ENCODE assay signal across 20 cellular contexts in the genomic region with DNA sequence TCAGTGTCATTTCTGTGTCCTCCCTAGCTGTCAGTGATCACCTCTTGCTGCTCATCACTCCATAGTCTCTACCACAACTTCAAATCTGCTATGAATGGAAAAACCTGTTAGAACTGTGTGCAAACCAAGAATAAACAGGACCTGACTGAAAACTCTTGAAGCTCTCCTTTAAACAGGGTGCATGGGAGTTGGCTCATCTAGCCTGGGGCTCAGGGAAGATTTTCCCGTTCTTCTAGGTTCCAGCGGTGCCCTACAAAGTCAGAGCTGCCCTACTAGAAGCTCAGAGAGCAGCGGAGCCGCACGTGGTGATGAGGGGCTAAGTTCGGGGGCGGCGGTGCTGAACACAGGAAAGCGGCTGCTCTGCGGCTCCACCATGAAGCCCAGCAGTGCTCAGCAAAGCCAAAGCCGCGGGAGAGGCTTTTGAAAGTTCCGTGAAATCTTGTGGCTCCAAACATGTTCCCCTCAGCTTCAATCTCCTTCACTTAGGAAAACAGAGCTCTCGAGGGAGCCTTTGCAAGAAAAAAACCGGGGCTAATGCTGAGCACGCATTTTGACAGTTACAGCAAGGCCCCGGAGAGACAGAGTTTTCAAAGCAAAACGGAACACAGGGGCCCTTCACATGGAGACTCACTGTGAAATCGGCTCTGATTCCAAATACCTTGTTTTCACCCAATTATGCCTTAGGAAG. TPM values are rescaled to one million over a fixed set of nuclear protein-coding genes. Genes with fewer than 3 reads are reported as not detected.
DNase-seq lines count a peak whose midpoint lies in the region; ATAC-seq and TF ChIP-seq lines count a peak whose summit lies in the region.
"Had no signal": no experiment of that assay in that cellular context is flagged by ENCODE, and none has a peak within 500 bp of the region (broad histone marks: within the 10 kb centered on the region; RNA-seq: fewer than 3 reads in every experiment).

No MANE protein-coding gene starts in this region.

- POLR2A ChIA-PET in activated CD4-positive, alpha-beta T cell treated with anti-CD3 and anti-CD28 coated beads, Interleukin-2, amount 10 ng/mL, durations not matched to agents 7 days and 5 days (lab: Charles Lee), result no interaction called here

- peak overlapping the region; percentile 53; the same call in 1 of the 2 replicates for H3K4me3 ChIP-seq in SK-N-MC
- H3K4me3 ChIP-seq: prostate gland had no signal

- CTCF ChIA-PET in activated CD4-positive, alpha-beta T cell treated with anti-CD3 and anti-CD28 coated beads, Interleukin-2, amount 10 ng/mL, durations not matched to agents 7 days and 5 days (lab: Charles Lee), result interaction anchor here (0.7 kb wide), 1 partner anchor 15 kb away, joined by 4 read pairs; no protein-coding TSS in a partner anchor

- H3K4me1 Mint-ChIP-seq in activated CD4-positive, alpha-beta T cell treated with anti-CD3 and anti-CD28 coated beads, Interleukin-2, amount 10 ng/mL, durations not matched to agents 7 days and 5 days, result peaks cover 57% of the 10 kb centered on the region
- peaks cover 24% of the 10 kb centered on the region for H3K4me1 Mint-ChIP-seq in endothelial cell (ENCODE audit: unreplicated experiment)

- peaks cover 60% of the 10 kb centered on the region for H3K36me3 Mint-ChIP-seq in activated CD4-positive, alpha-beta T cell treated with anti-CD3 and anti-CD28 coated beads, Interleukin-2, amount 10 ng/mL, durations not matched to agents 7 days and 5 days (ENCODE audit: low read depth)
- peaks cover 4% of the 10 kb centered on the region for H3K36me3 Mint-ChIP-seq in endothelial cell (ENCODE audit: low read depth, unreplicated experiment)

- no peaks in the 10 kb centered on the region for H3K27me3 Mint-ChIP-seq in activated CD4-positive, alpha-beta T cell treated with anti-CD3 and anti-CD28 coated beads, Interleukin-2, amount 10 ng/mL, durations not matched to agents 7 days and 5 days
- H3K27me3 Mint-ChIP-seq in endothelial cell (ENCODE audit: unreplicated experiment), result peaks cover 8% of the 10 kb centered on the region

- no peaks in the 10 kb centered on the region for H3K9me3 Mint-ChIP-seq in activated CD4-positive, alpha-beta T cell treated with anti-CD3 and anti-CD28 coated beads, Interleukin-2, amount 10 ng/mL, durations not matched to agents 7 days and 5 days
- H3K9me3 Mint-ChIP-seq in endothelial cell (ENCODE audit: unreplicated experiment), result no peaks in the 10 kb centered on the region

- H3K27ac Mint-ChIP-seq in activated CD4-positive, alpha-beta T cell treated with anti-CD3 and anti-CD28 coated beads, Interleukin-2, amount 10 ng/mL, durations not matched to agents 7 days and 5 days, result peak overlapping the region; percentile 78
- peak overlapping the region; percentile 16 for H3K27ac Mint-ChIP-seq in endothelial cell (ENCODE audit: unreplicated experiment)

- H3K36me3 ChIP-seq in SK-N-MC (ENCODE audit: insufficient read depth, low read length), result no peaks in the 10 kb centered on the region
- H3K36me3 ChIP-seq: prostate gland had no signal

- DNase-seq in activated CD4-positive, alpha-beta T cell treated with anti-CD3 and anti-CD28 coated beads, Interleukin-2, amount 10 ng/mL, durations not matched to agents 7 days and 5 days, result no peak
- DNase-seq in activated CD4-positive, alpha-beta T cell treated with anti-CD3 and anti-CD28 coated beads, Interleukin-2, amount 50 U/mL, for 4 hours, result no peak
- DNase-seq in SK-N-MC (ENCODE audit: low read depth, low spot score), result peak; percentile 67
- DNase-seq in endothelial cell (ENCODE audit: low spot score), result no peak
- DNase-seq in stimulated activated naive CD8-positive, alpha-beta T cell treated with anti-CD3 and anti-CD28 coated beads, Interleukin-15, Interleukin-2, amounts not matched to agents 100 U/mL and 50 U/mL, for 24 hours, result peak; percentile 41
- no peak for DNase-seq in germinal center (ENCODE audit: low spot score)
- no peak for DNase-seq in SHP77 (lab: John Stamatoyannopoulos, UW)
- DNase-seq: Calu3; HCEC 1CT; kidney; NCI-H1092; NCI-H187 treated with DMSO at 0.1 percent for 48 hours; NCI-H526 treated with DMSO at 0.1 percent for 48 hours; SIG-M5; stimulated activated CD8-positive, alpha-beta memory T cell treated with anti-CD3 and anti-CD28 coated beads, Interleukin-4, amount 100 ng/mL, for 48 hours; substantia nigra had no signal

- no peaks in the 10 kb centered on the region for H3K9me3 ChIP-seq in SK-N-MC (ENCODE audit: low read depth, low read length)
- H3K9me3 ChIP-seq: prostate gland had no signal

- no peak overlapping the region for H3K9ac ChIP-seq in SK-N-MC (ENCODE audit: insufficient read length)

- TF ChIP-seq CTCF in endothelial cell (IDR thresholded peaks at IDR 0.05; ENCODE audit: unreplicated experiment), result no peak

- H3K4me3 Mint-ChIP-seq in activated CD4-positive, alpha-beta T cell treated with anti-CD3 and anti-CD28 coated beads, Interleukin-2, amount 10 ng/mL, durations not matched to agents 7 days and 5 days, result no peak overlapping the region
- no peak overlapping the region for H3K4me3 Mint-ChIP-seq in endothelial cell (ENCODE audit: unreplicated experiment)

- ATAC-seq in stimulated activated naive CD8-positive, alpha-beta T cell treated with anti-CD3 and anti-CD28 coated beads, Interleukin-15, Interleukin-2, amounts not matched to agents 100 U/mL and 50 U/mL, for 24 hours, result no peak
- ATAC-seq in HG03039 (IDR thresholded peaks at IDR 0.05; ENCODE audit: unreplicated experiment), result no peak
- ATAC-seq: activated CD4-positive, CD25-positive, alpha-beta regulatory T cell treated with anti-CD3 and anti-CD28 coated beads, Interleukin-2, amount 50 U/mL, for 24 hours; Panc1 had no signal

- peak overlapping the region; percentile 91 for H3K27ac ChIP-seq in SK-N-MC
- H3K27ac ChIP-seq: prostate gland had no signal

RNA-seq across cellular contexts. Expression of gene RGS10, which starts 30.5 kb away (rescaled TPM):
- 100 to 1,000 TPM; 151 to 172 TPM for total RNA-seq in activated CD4-positive, alpha-beta T cell treated with anti-CD3 and anti-CD28 coated beads, Interleukin-2, amount 10 ng/mL, durations not matched to agents 7 days and 5 days
- total RNA-seq in endothelial cell (ENCODE audit: unreplicated experiment), result 20.0 TPM

Comparison
In these comparisons a context has a peak if more than half of its experiments do, and no peak if none do; other contexts are left out.
1. DNase-seq: peak in SK-N-MC (single experiment) and stimulated activated naive CD8-positive, alpha-beta T cell treated with anti-CD3 and anti-CD28 coated beads, Interleukin-15, Interleukin-2, amounts not matched to agents 100 U/mL and 50 U/mL, for 24 hours (single experiment); none in activated CD4-positive, alpha-beta T cell treated with anti-CD3 and anti-CD28 coated beads, Interleukin-2, amount 10 ng/mL, durations not matched to agents 7 days and 5 days (single experiment), activated CD4-positive, alpha-beta T cell treated with anti-CD3 and anti-CD28 coated beads, Interleukin-2, amount 50 U/mL, for 4 hours (0 of 2), endothelial cell (single experiment), germinal center (single experiment) and SHP77 (0 of 2).